Comparison of ENCODE assay signal across 21 cellular contexts in genomic region chr5:32330126-32330971, GRCh38. TPM values are rescaled to one million over a fixed set of nuclear protein-coding genes. Genes with fewer than 3 reads are reported as not detected.
A peak's percentile ranks its signal among the peaks of the same experiment; 100 is the strongest.
DNase-seq lines count a peak whose midpoint lies in the region; ATAC-seq and TF ChIP-seq lines count a peak whose summit lies in the region.
"Had no signal": no experiment of that assay in that cellular context is flagged by ENCODE, and none has a peak within 500 bp of the region (broad histone marks: within the 10 kb centered on the region; RNA-seq: fewer than 3 reads in every experiment).

No MANE protein-coding gene starts in this region.

- H3K9me3 ChIP-seq in PC-3 (ENCODE audit: low read length), result 0 out of 2 replicates have a peak, but pooled peaks cover 6% of the 10 kb centered on the region
- H3K9me3 ChIP-seq in ovary, result no peaks in the 10 kb centered on the region
- no peaks in the 10 kb centered on the region for H3K9me3 ChIP-seq in psoas muscle
- H3K9me3 ChIP-seq: SJCRH30 had no signal

- no peak overlapping the region for H3K4me3 Mint-ChIP-seq in activated T-helper 17 cell treated with anti-CD3 and anti-CD28 coated beads, Interleukin-2, amount 50 U/mL, for 72 hours
- H3K4me3 Mint-ChIP-seq in activated CD4-positive, alpha-beta T cell treated with anti-CD3 and anti-CD28 coated beads, Interleukin-2, amount 10 ng/mL, durations not matched to agents 7 days and 5 days, result no peak overlapping the region
- H3K4me3 Mint-ChIP-seq: activated naive CD8-positive, alpha-beta T cell treated with anti-CD3 and anti-CD28 coated beads, Interleukin-2, amount 50 U/mL, for 24 hours; dendritic cell treated with granulocyte-macrophage colony-stimulating factor and Interleukin-4, amounts not matched to agents 40 ng/mL and 50 ng/mL, for 4 days; IgD-negative memory B cell; natural killer cell had no signal

- no peaks in the 10 kb centered on the region for H3F3A ChIP-seq in PC-3 (ENCODE audit: low read length, unreplicated experiment)

- DNase-seq in PC-3 (no peak), foreskin keratinocyte (peak in 1 of 2 donors; percentile 66), ovary (peak in 4 of 5 donors; percentile 40 to 72 (median 44)), HEK293T (ENCODE audit: extremely low spot score) (no peak), psoas muscle (no peak)
- no peak for DNase-seq in activated CD4-positive, alpha-beta T cell treated with anti-CD3 and anti-CD28 coated beads, Interleukin-2, amount 10 ng/mL, durations not matched to agents 7 days and 5 days
- DNase-seq: activated CD4-positive, alpha-beta T cell treated with anti-CD3 and anti-CD28 coated beads, Interleukin-2, amount 50 U/mL, for 1 hour; activated naive CD8-positive, alpha-beta T cell treated with anti-CD3 and anti-CD28 coated beads, Interleukin-2, amount 50 U/mL, for 24 hours; foreskin melanocyte; mesendoderm; natural killer cell; NCI-H1436 treated with DMSO at 0.1 percent for 48 hours; SJCRH30; stimulated activated CD4-positive, alpha-beta T cell treated with anti-CD3 and anti-CD28 coated beads, Interleukin-12 subunit alpha, Interleukin-12 subunit beta, amount 100 ng/mL, for 4 hours; stimulated activated CD8-positive, alpha-beta memory T cell treated with anti-CD3 and anti-CD28 coated beads, Interleukin-4, amount 100 ng/mL, for 48 hours had no signal

- no peak overlapping the region for H3K4me2 ChIP-seq in PC-3 (ENCODE audit: low read length)

- H4K20me1 ChIP-seq in PC-3 (ENCODE audit: low read length), result no peaks in the 10 kb centered on the region

- H3K36me3 Mint-ChIP-seq in activated T-helper 17 cell treated with anti-CD3 and anti-CD28 coated beads, Interleukin-2, amount 50 U/mL, for 72 hours (ENCODE audit: low read depth), result no peaks in the 10 kb centered on the region
- no peaks in the 10 kb centered on the region for H3K36me3 Mint-ChIP-seq in activated CD4-positive, alpha-beta T cell treated with anti-CD3 and anti-CD28 coated beads, Interleukin-2, amount 10 ng/mL, durations not matched to agents 7 days and 5 days (ENCODE audit: low read depth)
- H3K36me3 Mint-ChIP-seq: IgD-negative memory B cell, natural killer cell had no signal

- intact Hi-C loops in PC-3 (cut with micrococcal nuclease), result no loop called here
- intact Hi-C loops in ovary (cut with DNase I), result no loop called here
- intact Hi-C loops in psoas muscle (cut with DNase I), result no loop called here

- POLR2A ChIA-PET in PC-3 (lab: Charles Lee; ENCODE audit: unreplicated experiment), result no interaction called here
- POLR2A ChIA-PET in HEK293T (lab: Yijun Ruan, JAX), result no interaction called here
- POLR2A ChIA-PET in activated CD4-positive, alpha-beta T cell treated with anti-CD3 and anti-CD28 coated beads, Interleukin-2, amount 10 ng/mL, durations not matched to agents 7 days and 5 days (lab: Charles Lee), result no interaction called here

- H3K27me3 ChIP-seq in PC-3 (ENCODE audit: low read length) (no peaks in the 10 kb centered on the region), foreskin keratinocyte (no peaks in the 10 kb centered on the region), ovary (no peaks in the 10 kb centered on the region), psoas muscle (ENCODE audit: insufficient read depth in 3 of 3, low read length in 2 of 3) (no peaks in the 10 kb centered on the region)
- H3K27me3 ChIP-seq: brain microvascular endothelial cell, SJCRH30 had no signal

- no peak overlapping the region for H3K27ac Mint-ChIP-seq in activated T-helper 17 cell treated with anti-CD3 and anti-CD28 coated beads, Interleukin-2, amount 50 U/mL, for 72 hours
- H3K27ac Mint-ChIP-seq in activated CD4-positive, alpha-beta T cell treated with anti-CD3 and anti-CD28 coated beads, Interleukin-2, amount 10 ng/mL, durations not matched to agents 7 days and 5 days, result no peak overlapping the region
- H3K27ac Mint-ChIP-seq: activated naive CD8-positive, alpha-beta T cell treated with anti-CD3 and anti-CD28 coated beads, Interleukin-2, amount 50 U/mL, for 24 hours; dendritic cell treated with granulocyte-macrophage colony-stimulating factor and Interleukin-4, amounts not matched to agents 40 ng/mL and 50 ng/mL, for 4 days had no signal

- WGBS in ovary, 3 donors, result 53 to 59% (median 55%) methylated on average over 11 of the region's 11 CpGs
- WGBS in psoas muscle, 3 donors, result 66 to 72% (median 69%) methylated on average over 11 of the region's 11 CpGs

- no peak for TF ChIP-seq POLR2A in ovary (IDR thresholded peaks at IDR 0.05)

- no peak; the same call in 1 of the 2 replicates for ATAC-seq in PC-3
- ATAC-seq in foreskin keratinocyte, result peak; percentile 42
- ATAC-seq in activated T-helper 17 cell treated with anti-CD3 and anti-CD28 coated beads, Interleukin-2, amount 50 U/mL, for 72 hours (replicated peaks), result no peak
- ATAC-seq in psoas muscle, result no peak

- H3K4me1 ChIP-seq in PC-3 (ENCODE audit: insufficient read depth, low read length), result 0 out of 2 replicates have a peak, but pooled peaks cover 7% of the 10 kb centered on the region
- no peaks in the 10 kb centered on the region for H3K4me1 ChIP-seq in foreskin keratinocyte
- peaks cover 4% of the 10 kb centered on the region for H3K4me1 ChIP-seq in ovary (ENCODE audit: insufficient read depth)
- peaks cover 5% of the 10 kb centered on the region for H3K4me1 ChIP-seq in psoas muscle
- H3K4me1 ChIP-seq: SJCRH30 had no signal

- BruUV-seq in PC-3 (replicated peaks; lab: Mats Ljungman, UMichigan), result no TSS peak

- no peaks in the 10 kb centered on the region for H3K9me3 Mint-ChIP-seq in activated T-helper 17 cell treated with anti-CD3 and anti-CD28 coated beads, Interleukin-2, amount 50 U/mL, for 72 hours
- no peaks in the 10 kb centered on the region for H3K9me3 Mint-ChIP-seq in activated CD4-positive, alpha-beta T cell treated with anti-CD3 and anti-CD28 coated beads, Interleukin-2, amount 10 ng/mL, durations not matched to agents 7 days and 5 days
- H3K9me3 Mint-ChIP-seq: activated naive CD8-positive, alpha-beta T cell treated with anti-CD3 and anti-CD28 coated beads, Interleukin-2, amount 50 U/mL, for 24 hours; dendritic cell treated with granulocyte-macrophage colony-stimulating factor and Interleukin-4, amounts not matched to agents 40 ng/mL and 50 ng/mL, for 4 days; IgD-negative memory B cell; natural killer cell had no signal

- TF ChIP-seq CTCF in 22Rv1 (IDR thresholded peaks at IDR 0.05) (no peak), PC-3 (conservative IDR thresholded peaks at IDR 0.05; ENCODE audit: low read depth, low read length) (no peak), foreskin keratinocyte (conservative IDR thresholded peaks at IDR 0.05) (no peak), ovary (IDR thresholded peaks at IDR 0.05) (no peak), psoas muscle (IDR thresholded peaks at IDR 0.05) (no peak)

- H3K36me3 ChIP-seq in PC-3 (ENCODE audit: low read depth, low read length), result no peaks in the 10 kb centered on the region
- no peaks in the 10 kb centered on the region for H3K36me3 ChIP-seq in ovary
- no peaks in the 10 kb centered on the region for H3K36me3 ChIP-seq in psoas muscle (ENCODE audit: insufficient read depth in 1 of 2, low read depth in 1 of 2)
- H3K36me3 ChIP-seq: brain microvascular endothelial cell, SJCRH30 had no signal

- H3K9ac ChIP-seq in PC-3 (ENCODE audit: low read length), result no peak overlapping the region

- H3K79me2 ChIP-seq in PC-3 (ENCODE audit: low read length), result no peaks in the 10 kb centered on the region

- H3K27me3 Mint-ChIP-seq in activated T-helper 17 cell treated with anti-CD3 and anti-CD28 coated beads, Interleukin-2, amount 50 U/mL, for 72 hours, result no peaks in the 10 kb centered on the region
- H3K27me3 Mint-ChIP-seq in activated CD4-positive, alpha-beta T cell treated with anti-CD3 and anti-CD28 coated beads, Interleukin-2, amount 10 ng/mL, durations not matched to agents 7 days and 5 days, result no peaks in the 10 kb centered on the region
- H3K27me3 Mint-ChIP-seq: activated naive CD8-positive, alpha-beta T cell treated with anti-CD3 and anti-CD28 coated beads, Interleukin-2, amount 50 U/mL, for 24 hours; dendritic cell treated with granulocyte-macrophage colony-stimulating factor and Interleukin-4, amounts not matched to agents 40 ng/mL and 50 ng/mL, for 4 days; IgD-negative memory B cell had no signal

- H3K9me2 ChIP-seq in PC-3 (replicated peaks; ENCODE audit: low read length), result no peaks in the 10 kb centered on the region

- CTCF ChIA-PET in PC-3 (lab: Charles Lee), result interaction anchor here (1.8 kb wide), 1 partner anchor 98 kb away, joined by 8 read pairs; no protein-coding TSS in a partner anchor
- CTCF ChIA-PET in HEK293T (lab: Yijun Ruan, JAX), result interaction anchor here (0.6 to 3.4 kb wide), 11 partner anchors 9 to 506 kb away, joined by 3 to 29 read pairs (median 3); no protein-coding TSS in a partner anchor
- CTCF ChIA-PET in activated CD4-positive, alpha-beta T cell treated with anti-CD3 and anti-CD28 coated beads, Interleukin-2, amount 10 ng/mL, durations not matched to agents 7 days and 5 days (lab: Charles Lee), result interaction anchor here (0.6 to 3.8 kb wide), 16 partner anchors 11 to 124 kb away, joined by 3 to 47 read pairs (median 4); no protein-coding TSS in a partner anchor

- H2AFZ ChIP-seq in PC-3 (ENCODE audit: low read length), result no peak overlapping the region

- peaks cover 4% of the 10 kb centered on the region for H3K4me1 Mint-ChIP-seq in activated T-helper 17 cell treated with anti-CD3 and anti-CD28 coated beads, Interleukin-2, amount 50 U/mL, for 72 hours
- peaks cover 2% of the 10 kb centered on the region for H3K4me1 Mint-ChIP-seq in activated CD4-positive, alpha-beta T cell treated with anti-CD3 and anti-CD28 coated beads, Interleukin-2, amount 10 ng/mL, durations not matched to agents 7 days and 5 days
- H3K4me1 Mint-ChIP-seq: activated naive CD8-positive, alpha-beta T cell treated with anti-CD3 and anti-CD28 coated beads, Interleukin-2, amount 50 U/mL, for 24 hours had no signal

- no peak for TF ChIP-seq EP300 in ovary (IDR thresholded peaks at IDR 0.05)

- H3K27ac ChIP-seq in 22Rv1 (peak overlapping the region; percentile 81), PC-3 (ENCODE audit: low read length) (peak overlapping the region; percentile 20), foreskin keratinocyte (no peak overlapping the region), ovary (no peak overlapping the region), psoas muscle (no peak overlapping the region)
- H3K27ac ChIP-seq: brain microvascular endothelial cell, HL-60, SJCRH30 had no signal

- H3K4me3 ChIP-seq in PC-3 (ENCODE audit: low read length) (no peak overlapping the region), ovary (no peak overlapping the region), psoas muscle (no peak overlapping the region)
- H3K4me3 ChIP-seq: SJCRH30 had no signal

RNA-seq across cellular contexts. Expression of gene MTMR12, which starts 17.6 kb away (rescaled TPM):
- total RNA-seq in PC-3 (2014; rRNA removed), result 14.5 and 16.0 TPM in 2 replicates
- total RNA-seq in foreskin keratinocyte, result 17.1 and 19.3 TPM in 2 replicates
- polyA plus RNA-seq in foreskin keratinocyte, result 4.5 and 5.7 TPM in 2 replicates
- 10 to 100 TPM; 33.1 to 39.0 (median 36.1) TPM for total RNA-seq in ovary
- 10 to 100 TPM; 14.9 to 26.2 TPM for polyA plus RNA-seq in ovary
- total RNA-seq in activated T-helper 17 cell treated with anti-CD3 and anti-CD28 coated beads, Interleukin-2, amount 50 U/mL, for 72 hours, result 10 to 100 TPM; 28.4 TPM
- 10 to 100 TPM; 24.3 to 29.1 TPM for total RNA-seq in activated CD4-positive, alpha-beta T cell treated with anti-CD3 and anti-CD28 coated beads, Interleukin-2, amount 10 ng/mL, durations not matched to agents 7 days and 5 days
- total RNA-seq in psoas muscle, result 1 to 10 TPM; 8.2 to 8.9 (median 8.6) TPM
- 1 to 10 TPM; 2.4 to 6.6 (median 6.6) TPM for polyA plus RNA-seq in psoas muscle

Comparison
In these comparisons a context has a peak if more than half of its experiments do, and no peak if none do; other contexts are left out.
1. H3K27ac ChIP-seq: peak in 22Rv1 (single experiment) and PC-3 (single experiment); none in foreskin keratinocyte (single experiment), ovary (0 of 2) and psoas muscle (single experiment).
2. DNase-seq: peak in ovary (4 of 5); none in PC-3 (single experiment), HEK293T (single experiment), activated CD4-positive, alpha-beta T cell treated with anti-CD3 and anti-CD28 coated beads, Interleukin-2, amount 10 ng/mL, durations not matched to agents 7 days and 5 days (single experiment) and psoas muscle (0 of 2).